8 cellular contexts compared by ENCODE assay signal in genomic region chr6:159788276-159788675, GRCh38. TPM values are rescaled to one million over a fixed set of nuclear protein-coding genes. Genes with fewer than 3 reads are reported as not detected.
A peak's percentile ranks its signal among the peaks of the same experiment; 100 is the strongest.
DNase-seq lines count a peak whose midpoint lies in the region; ATAC-seq and TF ChIP-seq lines count a peak whose summit lies in the region.

No MANE protein-coding gene starts in this region.

- peaks cover 28% of the 10 kb centered on the region; the same call in 1 of the 2 replicates for H3K4me1 ChIP-seq in Panc1 (ENCODE audit: control insufficient read depth, insufficient read depth, low read length)

- H3K27me3 Mint-ChIP-seq in dendritic cell treated with granulocyte-macrophage colony-stimulating factor and Interleukin-4, amounts not matched to agents 40 ng/mL and 50 ng/mL, for 4 days = no peaks in the 10 kb centered on the region
- H3K27me3 Mint-ChIP-seq in nephron (ENCODE audit: low read depth) = no peaks in the 10 kb centered on the region

- H3K4me1 Mint-ChIP-seq in dendritic cell treated with granulocyte-macrophage colony-stimulating factor and Interleukin-4, amounts not matched to agents 40 ng/mL and 50 ng/mL, for 4 days (ENCODE audit: low read depth) = peaks cover 36% of the 10 kb centered on the region
- H3K4me1 Mint-ChIP-seq in nephron = peaks cover 46% of the 10 kb centered on the region

- TF ChIP-seq CTCF in C4-2B (conservative IDR thresholded peaks at IDR 0.05) = no peak
- no peak for TF ChIP-seq CTCF in Panc1 (IDR thresholded peaks at IDR 0.05)
- no peak for TF ChIP-seq CTCF in nephron (IDR thresholded peaks at IDR 0.05; ENCODE audit: unreplicated experiment in 3 of 3)
- no peak for TF ChIP-seq CTCF in GM20000 (IDR thresholded peaks at IDR 0.05; ENCODE audit: extremely low read depth, missing control alignments)

- H3K4me3 Mint-ChIP-seq in dendritic cell treated with granulocyte-macrophage colony-stimulating factor and Interleukin-4, amounts not matched to agents 40 ng/mL and 50 ng/mL, for 4 days = peak overlapping the region; percentile 91
- peak overlapping the region; percentile 96 to 98 (median 97) for H3K4me3 Mint-ChIP-seq in nephron

- H3K36me3 Mint-ChIP-seq in dendritic cell treated with granulocyte-macrophage colony-stimulating factor and Interleukin-4, amounts not matched to agents 40 ng/mL and 50 ng/mL, for 4 days (ENCODE audit: low read depth) = peaks cover 99% of the 10 kb centered on the region
- H3K36me3 Mint-ChIP-seq in nephron (ENCODE audit: low read depth) = peaks cover 57% of the 10 kb centered on the region

- peaks cover 55% of the 10 kb centered on the region for H3K36me3 ChIP-seq in Panc1 (ENCODE audit: control insufficient read depth, insufficient read depth, low read length)

- peak overlapping the region; percentile 98 to 99 for H3K4me3 ChIP-seq in Panc1 (ENCODE audit: low read depth in 2 of 2, low read length in 2 of 2)

- no peaks in the 10 kb centered on the region for H3K27me3 ChIP-seq in Panc1 (ENCODE audit: control insufficient read depth, insufficient read depth, low read length)

- in situ Hi-C loops in Panc1 (cut with HindIII; ENCODE audit: low pct_unique_long_range_greater_than_20kb, low sequenced_read_pairs) = no loop called here

- no peak for ATAC-seq in Panc1

- CTCF ChIA-PET in Panc1 (lab: Charles Lee) = no interaction called here

- no TSS peak for BruUV-seq in Panc1 (replicated peaks; lab: Mats Ljungman, UMichigan)

- H3K27ac ChIP-seq in C4-2B (peak overlapping the region; percentile 96), Panc1 (ENCODE audit: low read length) (peak overlapping the region; percentile 87)

- POLR2A ChIA-PET in Panc1 (lab: Charles Lee) = interaction anchor here (0.6 kb wide), 1 partner anchor 18 kb away, joined by 3 read pairs; no protein-coding TSS in a partner anchor

- H3K9me3 ChIP-seq in Panc1 (ENCODE audit: control insufficient read depth, insufficient read depth, low read depth, low read length) = no peaks in the 10 kb centered on the region

- no peaks in the 10 kb centered on the region for H3K9me3 Mint-ChIP-seq in dendritic cell treated with granulocyte-macrophage colony-stimulating factor and Interleukin-4, amounts not matched to agents 40 ng/mL and 50 ng/mL, for 4 days
- H3K9me3 Mint-ChIP-seq in nephron = no peaks in the 10 kb centered on the region

- intact Hi-C loops in Panc1 (cut with micrococcal nuclease; ENCODE audit: unreplicated experiment) = loop anchor here (5.0 kb wide), 1 partner anchor 96 kb away; the partner anchor contains the start of gene SOD2
- intact Hi-C loops in dendritic cell treated with granulocyte-macrophage colony-stimulating factor and Interleukin-4, amounts not matched to agents 40 ng/mL and 50 ng/mL, for 4 days (cut with micrococcal nuclease) = loop anchor here (5.0 kb wide), 1 partner anchor 36 kb away; no protein-coding TSS in a partner anchor

- peak overlapping the region; percentile 88 for H3K27ac Mint-ChIP-seq in dendritic cell treated with granulocyte-macrophage colony-stimulating factor and Interleukin-4, amounts not matched to agents 40 ng/mL and 50 ng/mL, for 4 days
- peak overlapping the region; percentile 60 to 84 (median 79) for H3K27ac Mint-ChIP-seq in nephron

- DNase-seq in Panc1 (ENCODE audit: low read depth, low spot score) (no peak), anterior cingulate cortex (lab: John Stamatoyannopoulos, UW) (no peak), glomerular visceral epithelial cell (ENCODE audit: extremely low spot score) (no peak), DMS53 (lab: John Stamatoyannopoulos, UW) (no peak), GM20000 (ENCODE audit: low spot score) (no peak)

RNA-seq across cellular contexts. Expression of gene TCP1, which starts 1.1 kb away (rescaled TPM):
- total RNA-seq in Panc1 (2021; ENCODE audit: unreplicated experiment) = 340 TPM
- 402 TPM for polyA plus RNA-seq in Panc1 (2012; ENCODE audit: insufficient read length)

RNA-seq across cellular contexts. Expression of gene MRPL18, which starts 2.0 kb away (rescaled TPM):
- total RNA-seq in Panc1 (2021; ENCODE audit: unreplicated experiment) = 98.4 TPM
- 97.1 TPM for polyA plus RNA-seq in Panc1 (2012; ENCODE audit: insufficient read length)

RNA-seq across cellular contexts. Expression of gene PNLDC1, which starts 11.8 kb away (rescaled TPM):
- total RNA-seq in Panc1 (2021; ENCODE audit: unreplicated experiment) = not detected
- polyA plus RNA-seq in Panc1 (2012; ENCODE audit: insufficient read length) = not detected

RNA-seq across cellular contexts. Expression of gene ACAT2, which starts 26.4 kb away (rescaled TPM):
- 112 TPM for total RNA-seq in Panc1 (2021; ENCODE audit: unreplicated experiment)
- polyA plus RNA-seq in Panc1 (2012; ENCODE audit: insufficient read length) = 45.6 TPM
